ENCODE assay signal across 22 cellular contexts in the genomic region with DNA sequence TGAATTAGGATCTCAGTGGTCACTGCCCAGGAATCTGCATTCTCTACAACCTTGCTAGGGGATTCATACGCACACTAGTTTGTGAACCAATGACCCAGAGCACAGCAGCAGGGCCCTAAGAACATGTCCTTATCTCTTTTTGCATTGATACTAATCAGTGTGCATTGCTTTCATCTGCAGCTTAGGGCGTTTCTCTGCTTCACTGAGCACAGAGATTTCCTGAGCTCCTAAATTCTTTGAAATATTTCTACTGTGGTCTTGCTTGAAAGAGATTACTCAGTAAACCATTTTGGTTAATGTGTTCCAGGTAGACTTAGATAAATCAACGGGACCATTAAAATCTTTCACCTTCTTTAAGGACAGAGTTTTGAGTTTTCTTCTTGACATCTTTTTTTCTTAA.
A peak's percentile ranks its signal among the peaks of the same experiment; 100 is the strongest.
DNase-seq lines count a peak whose midpoint lies in the region; ATAC-seq, FAIRE-seq and TF ChIP-seq lines count a peak whose summit lies in the region.
"Had no signal": no experiment of that assay in that cellular context is flagged by ENCODE, and none has a peak within 500 bp of the region (broad histone marks: within the 10 kb centered on the region; RNA-seq: fewer than 3 reads in every experiment).

No MANE protein-coding gene starts in this region.

- no peaks in the 10 kb centered on the region for H3K36me3 ChIP-seq in HEK293 (ENCODE audit: control insufficient read depth in 2 of 2, insufficient read depth in 1 of 2, low read length in 2 of 2)
- H3K36me3 ChIP-seq: Peyer's patch, prostate gland, stomach, upper lobe of left lung had no signal

- POLR2A ChIA-PET in HEK293 (lab: Yijun Ruan, JAX) (interaction anchor here (0.7 kb wide), 1 partner anchor 352 kb away, joined by 3 read pairs; no protein-coding TSS in a partner anchor), WTC11 (lab: Charles Lee) (no interaction called here)

- H3K9me3 ChIP-seq in HEK293 (ENCODE audit: control insufficient read depth, insufficient read depth, low read depth, low read length) = no peaks in the 10 kb centered on the region
- H3K9me3 ChIP-seq: Peyer's patch, prostate gland, stomach, upper lobe of left lung had no signal

- H3K27me3 Mint-ChIP-seq in WTC11 (ENCODE audit: low read depth) = no peaks in the 10 kb centered on the region
- H3K27me3 Mint-ChIP-seq: activated naive CD8-positive, alpha-beta T cell treated with anti-CD3 and anti-CD28 coated beads, Interleukin-2, amount 10 ng/mL, durations not matched to agents 7 days and 5 days had no signal

- FAIRE-seq in GM18507 (lab: Jason Lieb, UNC) = peak; percentile 64
- peak; percentile 99 for FAIRE-seq in RCC 7860 (lab: Jason Lieb, UNC)

- TF ChIP-seq CTCF in HEK293 (tag by site-specific recombination; IDR thresholded peaks at IDR 0.05) (no peak), WTC11 (IDR thresholded peaks at IDR 0.05) (no peak)

- H3K4me3 Mint-ChIP-seq in WTC11 = no peak overlapping the region
- H3K4me3 Mint-ChIP-seq: activated naive CD8-positive, alpha-beta T cell treated with anti-CD3 and anti-CD28 coated beads, Interleukin-2, amount 10 ng/mL, durations not matched to agents 7 days and 5 days; memory B cell; natural killer cell treated with Interleukin-12 subunit alpha and Interleukin-12 subunit beta and Interleukin-15 and Interleukin-18, amount 100 ng/mL, for 72 hours had no signal

- DNase-seq in GM18507 (ENCODE audit: extremely low spot score, insufficient read length, low read depth) (no peak), RCC 7860 (ENCODE audit: low spot score) (peak; percentile 95), left kidney (ENCODE audit: low read depth, low spot score) (peak; percentile 67), WTC11 (ENCODE audit: low spot score) (no peak), ureter (ENCODE audit: low spot score) (no peak), NCI-H526 (lab: John Stamatoyannopoulos, UW) (no peak), middle frontal gyrus (ENCODE audit: extremely low spot score, low spot score) (no peak)
- DNase-seq: activated naive CD8-positive, alpha-beta T cell treated with anti-CD3 and anti-CD28 coated beads, Interleukin-2, amount 10 ng/mL, durations not matched to agents 7 days and 5 days; AML-193; COR-L47; EL; NCI-H1436 treated with DMSO at 0.1 percent for 48 hours; NCI-H2227 treated with DMSO at 0.1 percent for 48 hours; Peyer's patch; stimulated activated CD4-positive, alpha-beta T cell treated with anti-CD3 and anti-CD28 coated beads, Interleukin-4, amount 100 ng/mL, for 24 hours; stomach; upper lobe of left lung had no signal

- no peak overlapping the region for H3K27ac ChIP-seq in HEK293 (ENCODE audit: extremely low read depth, low read depth, low read length)
- H3K27ac ChIP-seq: coronary artery, Peyer's patch, prostate gland, stomach, upper lobe of left lung had no signal

- CTCF ChIA-PET in HEK293 (lab: Yijun Ruan, JAX) (no interaction called here), WTC11 (lab: Charles Lee) (no interaction called here)

- peaks cover 2% of the 10 kb centered on the region; the same call in 1 of the 2 replicates for H3K4me1 ChIP-seq in HEK293 (ENCODE audit: control insufficient read depth, insufficient read depth, low read length)
- H3K4me1 ChIP-seq: prostate gland had no signal

- H3K9me3 Mint-ChIP-seq in WTC11 = no peaks in the 10 kb centered on the region
- H3K9me3 Mint-ChIP-seq: activated naive CD8-positive, alpha-beta T cell treated with anti-CD3 and anti-CD28 coated beads, Interleukin-2, amount 10 ng/mL, durations not matched to agents 7 days and 5 days; memory B cell had no signal

- H3K36me3 Mint-ChIP-seq in WTC11 = no peaks in the 10 kb centered on the region
- H3K36me3 Mint-ChIP-seq: activated naive CD8-positive, alpha-beta T cell treated with anti-CD3 and anti-CD28 coated beads, Interleukin-2, amount 10 ng/mL, durations not matched to agents 7 days and 5 days; memory B cell; natural killer cell treated with Interleukin-12 subunit alpha and Interleukin-12 subunit beta and Interleukin-15 and Interleukin-18, amount 100 ng/mL, for 72 hours had no signal

- no peak overlapping the region for H3K27ac Mint-ChIP-seq in WTC11
- H3K27ac Mint-ChIP-seq: activated naive CD8-positive, alpha-beta T cell treated with anti-CD3 and anti-CD28 coated beads, Interleukin-2, amount 10 ng/mL, durations not matched to agents 7 days and 5 days; memory B cell; natural killer cell treated with Interleukin-12 subunit alpha and Interleukin-12 subunit beta and Interleukin-15 and Interleukin-18, amount 100 ng/mL, for 72 hours had no signal

- peaks cover 28% of the 10 kb centered on the region for H3K4me1 Mint-ChIP-seq in WTC11
- H3K4me1 Mint-ChIP-seq: activated naive CD8-positive, alpha-beta T cell treated with anti-CD3 and anti-CD28 coated beads, Interleukin-2, amount 10 ng/mL, durations not matched to agents 7 days and 5 days; memory B cell had no signal

- H3K4me3 ChIP-seq in HEK293 (ENCODE audit: low read depth, low read length) = no peak overlapping the region
- H3K4me3 ChIP-seq: coronary artery, Peyer's patch, prostate gland, stomach, upper lobe of left lung had no signal

- ATAC-seq in WTC11 = no peak
- ATAC-seq: natural killer cell treated with Interleukin-12 subunit alpha and Interleukin-12 subunit beta and Interleukin-15 and Interleukin-18, amount 100 ng/mL, for 72 hours had no signal

TF ChIP-seq in HEK293, 187 proteins besides CTCF, POLR2A, EP300 and RAD21:
- TF ChIP-seq TRIM28 (IDR thresholded peaks at IDR 0.05; ENCODE audit: borderline replicate concordance, low read length) (peak; percentile 65; the same call in 1 of the 2 replicates), TCF7L2 (IDR thresholded peaks at IDR 0.05; ENCODE audit: borderline replicate concordance, low read depth, low read length) (peak; percentile 93), ZNF704 (tag by site-specific recombination; IDR thresholded peaks at IDR 0.05) (no peak)
TF ChIP-seq in HEK293: peak in this region for 2.

TF ChIP-seq in WTC11, 78 proteins besides CTCF, POLR2A, EP300 and RAD21 (continues in another document):
- no peak for TF ChIP-seq NR1H2 (CRISPR knock-in tag; IDR thresholded peaks at IDR 0.05)
- TF ChIP-seq CREB1 (CRISPR knock-in tag; IDR thresholded peaks at IDR 0.05) = no peak
- no peak for TF ChIP-seq E2F4 (CRISPR knock-in tag; IDR thresholded peaks at IDR 0.05; ENCODE audit: borderline replicate concordance, low read depth)
- TF ChIP-seq RELA (CRISPR knock-in tag; IDR thresholded peaks at IDR 0.05; ENCODE audit: borderline replicate concordance) = no peak
- TF ChIP-seq FOXP4 (CRISPR knock-in tag; IDR thresholded peaks at IDR 0.05) = no peak
- no peak for TF ChIP-seq ZNF121 (CRISPR knock-in tag; IDR thresholded peaks at IDR 0.05)
- TF ChIP-seq, protein P1, sequence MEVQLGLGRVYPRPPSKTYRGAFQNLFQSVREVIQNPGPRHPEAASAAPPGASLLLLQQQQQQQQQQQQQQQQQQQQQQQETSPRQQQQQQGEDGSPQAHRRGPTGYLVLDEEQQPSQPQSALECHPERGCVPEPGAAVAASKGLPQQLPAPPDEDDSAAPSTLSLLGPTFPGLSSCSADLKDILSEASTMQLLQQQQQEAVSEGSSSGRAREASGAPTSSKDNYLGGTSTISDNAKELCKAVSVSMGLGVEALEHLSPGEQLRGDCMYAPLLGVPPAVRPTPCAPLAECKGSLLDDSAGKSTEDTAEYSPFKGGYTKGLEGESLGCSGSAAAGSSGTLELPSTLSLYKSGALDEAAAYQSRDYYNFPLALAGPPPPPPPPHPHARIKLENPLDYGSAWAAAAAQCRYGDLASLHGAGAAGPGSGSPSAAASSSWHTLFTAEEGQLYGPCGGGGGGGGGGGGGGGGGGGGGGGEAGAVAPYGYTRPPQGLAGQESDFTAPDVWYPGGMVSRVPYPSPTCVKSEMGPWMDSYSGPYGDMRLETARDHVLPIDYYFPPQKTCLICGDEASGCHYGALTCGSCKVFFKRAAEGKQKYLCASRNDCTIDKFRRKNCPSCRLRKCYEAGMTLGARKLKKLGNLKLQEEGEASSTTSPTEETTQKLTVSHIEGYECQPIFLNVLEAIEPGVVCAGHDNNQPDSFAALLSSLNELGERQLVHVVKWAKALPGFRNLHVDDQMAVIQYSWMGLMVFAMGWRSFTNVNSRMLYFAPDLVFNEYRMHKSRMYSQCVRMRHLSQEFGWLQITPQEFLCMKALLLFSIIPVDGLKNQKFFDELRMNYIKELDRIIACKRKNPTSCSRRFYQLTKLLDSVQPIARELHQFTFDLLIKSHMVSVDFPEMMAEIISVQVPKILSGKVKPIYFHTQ (CRISPR knock-in tag; IDR thresholded peaks at IDR 0.05) = no peak
- no peak for TF ChIP-seq MYBL2 (CRISPR knock-in tag; IDR thresholded peaks at IDR 0.05)

Comparison
In these comparisons a context has a peak if more than half of its experiments do, and no peak if none do; other contexts are left out.
1. DNase-seq: peak in RCC 7860 (single experiment) and left kidney (single experiment); none in GM18507 (single experiment), WTC11 (single experiment), ureter (single experiment), NCI-H526 (0 of 2) and middle frontal gyrus (single experiment).